Comparison of ENCODE assay signal across 9 cellular contexts in genomic region chr11:8018742-8019631, GRCh38. TPM values are rescaled to one million over a fixed set of nuclear protein-coding genes. Genes with fewer than 3 reads are reported as not detected.
DNase-seq lines count a peak whose midpoint lies in the region; ATAC-seq, FAIRE-seq and TF ChIP-seq lines count a peak whose summit lies in the region.
"Had no signal": no experiment of that assay in that cellular context is flagged by ENCODE, and none has a peak within 500 bp of the region (broad histone marks: within the 10 kb centered on the region; RNA-seq: fewer than 3 reads in every experiment).

No MANE protein-coding gene starts in this region.

- no peak for FAIRE-seq in frontal cortex (lab: Jason Lieb, UNC)
- FAIRE-seq: A204.1 had no signal

- peaks cover 68% of the 10 kb centered on the region for H3K27me3 ChIP-seq in NT2/D1 (ENCODE audit: insufficient read depth, insufficient read length)

- H3K27ac Mint-ChIP-seq in nephron: peak overlapping the region in 2 of 3 experiments; percentile 4 to 5
- peak overlapping the region; percentile 26 for H3K27ac Mint-ChIP-seq in stimulated activated naive CD8-positive, alpha-beta T cell treated with anti-CD3 and anti-CD28 coated beads, Interleukin-15, Interleukin-2, amounts not matched to agents 100 ng/mL and 50 ng/mL, for 24 hours

- H3K4me3 Mint-ChIP-seq in nephron: peak overlapping the region; percentile 82 to 88 (median 86)
- peak overlapping the region; percentile 64 for H3K4me3 Mint-ChIP-seq in stimulated activated naive CD8-positive, alpha-beta T cell treated with anti-CD3 and anti-CD28 coated beads, Interleukin-15, Interleukin-2, amounts not matched to agents 100 ng/mL and 50 ng/mL, for 24 hours

- no peaks in the 10 kb centered on the region for H3K9me3 ChIP-seq in NT2/D1 (ENCODE audit: insufficient read depth, low read length)

- peaks cover 66% of the 10 kb centered on the region for H3K27me3 Mint-ChIP-seq in nephron (ENCODE audit: low read depth)
- H3K27me3 Mint-ChIP-seq in stimulated activated naive CD8-positive, alpha-beta T cell treated with anti-CD3 and anti-CD28 coated beads, Interleukin-15, Interleukin-2, amounts not matched to agents 100 ng/mL and 50 ng/mL, for 24 hours: peaks cover 49% of the 10 kb centered on the region

- H3K36me3 ChIP-seq in NT2/D1 (ENCODE audit: insufficient read depth, insufficient read length, low read length): no peaks in the 10 kb centered on the region

- peaks cover 14% of the 10 kb centered on the region for H3K4me1 ChIP-seq in NT2/D1 (ENCODE audit: insufficient read depth, insufficient read length)

- H3K4me1 Mint-ChIP-seq in nephron: peaks cover 17% of the 10 kb centered on the region
- peaks cover 14% of the 10 kb centered on the region for H3K4me1 Mint-ChIP-seq in stimulated activated naive CD8-positive, alpha-beta T cell treated with anti-CD3 and anti-CD28 coated beads, Interleukin-15, Interleukin-2, amounts not matched to agents 100 ng/mL and 50 ng/mL, for 24 hours (ENCODE audit: low read depth)

- peak overlapping the region; percentile 57 for H3K4me3 ChIP-seq in NT2/D1 (ENCODE audit: insufficient read length, low read depth)

- no peak for TF ChIP-seq CTCF in nephron (IDR thresholded peaks at IDR 0.05; ENCODE audit: unreplicated experiment in 3 of 3)

- H3K9ac ChIP-seq in NT2/D1 (ENCODE audit: insufficient read length, low read depth): peak overlapping the region; percentile 47

- no peaks in the 10 kb centered on the region for H3K36me3 Mint-ChIP-seq in nephron (ENCODE audit: low read depth)
- no peaks in the 10 kb centered on the region for H3K36me3 Mint-ChIP-seq in stimulated activated naive CD8-positive, alpha-beta T cell treated with anti-CD3 and anti-CD28 coated beads, Interleukin-15, Interleukin-2, amounts not matched to agents 100 ng/mL and 50 ng/mL, for 24 hours (ENCODE audit: low read depth)

- ATAC-seq in GM19455 (IDR thresholded peaks at IDR 0.05; ENCODE audit: unreplicated experiment): no peak

- DNase-seq in DMS153 treated with DMSO at 0.1 percent for 48 hours (lab: John Stamatoyannopoulos, UW; ENCODE audit: unreplicated experiment) (peak; percentile 3), DMS153 (lab: John Stamatoyannopoulos, UW) (no peak), NT2/D1 (ENCODE audit: low read depth, low spot score) (peak; percentile 70), frontal cortex (ENCODE audit: low spot score in 2 of 2) (peak; percentile 74 to 79)
- DNase-seq in activated naive CD4-positive, alpha-beta T cell (lab: John Stamatoyannopoulos, UW): peak; percentile 6 to 51 (median 22)

- H3K9me3 Mint-ChIP-seq in nephron: no peaks in the 10 kb centered on the region
- no peaks in the 10 kb centered on the region for H3K9me3 Mint-ChIP-seq in stimulated activated naive CD8-positive, alpha-beta T cell treated with anti-CD3 and anti-CD28 coated beads, Interleukin-15, Interleukin-2, amounts not matched to agents 100 ng/mL and 50 ng/mL, for 24 hours

RNA-seq across cellular contexts. Expression of gene EIF3F, which starts 31.9 kb away (rescaled TPM):
- total RNA-seq in frontal cortex: 159 TPM

RNA-seq across cellular contexts. Expression of gene NLRP10, which starts 53.7 kb away (rescaled TPM):
- not detected for total RNA-seq in frontal cortex
